In genomic region chr5:112192886-112193285, GRCh38 we compare ENCODE assay signal across 26 cellular contexts.
"Had no signal": no experiment of that assay in that cellular context is flagged by ENCODE, and none has a peak within 500 bp of the region (broad histone marks: within the 10 kb centered on the region; RNA-seq: fewer than 3 reads in every experiment).

No MANE protein-coding gene starts in this region.

- H3K27ac ChIP-seq: HL-60, KMS-11, SJSA1, SK-N-MC had no signal

- H3K4me2 ChIP-seq: KMS-11 had no signal

- H3K36me3 Mint-ChIP-seq: IgD-negative memory B cell had no signal

- H3K9me3 Mint-ChIP-seq: IgD-negative memory B cell had no signal

- H3K9me3 ChIP-seq: SJSA1 had no signal

- DNase-seq: Kasumi-1, MM.1S, NCI-H1048, NCI-H1105, NCI-H1417, NCI-H1436 treated with DMSO at 0.1 percent for 48 hours, NCI-H1694, NCI-H187 treated with DMSO at 0.1 percent for 48 hours, NCI-H2081, NCI-H2171, NCI-H226, NCI-H446, NCI-H510A, NCI-H524 treated with DMSO at 0.1 percent for 48 hours, NCI-H69, NCI-H774, PC-3, SHP77 treated with DMSO at 0.1 percent for 48 hours had no signal

- H3K36me3 ChIP-seq: SJSA1 had no signal

- H3K4me1 ChIP-seq: SJSA1 had no signal

- H3K4me3 ChIP-seq: K562, SJSA1, SK-N-MC had no signal

- ATAC-seq: Panc1, PC-3, Right ventricle myocardium inferior had no signal

- H3K4me1 Mint-ChIP-seq: IgD-negative memory B cell had no signal

- H3K9ac ChIP-seq: KMS-11 had no signal

- H3K4me3 Mint-ChIP-seq: IgD-negative memory B cell had no signal

- H3K27ac Mint-ChIP-seq: IgD-negative memory B cell had no signal
